1 cellular context compared by ENCODE assay signal in the genomic region with DNA sequence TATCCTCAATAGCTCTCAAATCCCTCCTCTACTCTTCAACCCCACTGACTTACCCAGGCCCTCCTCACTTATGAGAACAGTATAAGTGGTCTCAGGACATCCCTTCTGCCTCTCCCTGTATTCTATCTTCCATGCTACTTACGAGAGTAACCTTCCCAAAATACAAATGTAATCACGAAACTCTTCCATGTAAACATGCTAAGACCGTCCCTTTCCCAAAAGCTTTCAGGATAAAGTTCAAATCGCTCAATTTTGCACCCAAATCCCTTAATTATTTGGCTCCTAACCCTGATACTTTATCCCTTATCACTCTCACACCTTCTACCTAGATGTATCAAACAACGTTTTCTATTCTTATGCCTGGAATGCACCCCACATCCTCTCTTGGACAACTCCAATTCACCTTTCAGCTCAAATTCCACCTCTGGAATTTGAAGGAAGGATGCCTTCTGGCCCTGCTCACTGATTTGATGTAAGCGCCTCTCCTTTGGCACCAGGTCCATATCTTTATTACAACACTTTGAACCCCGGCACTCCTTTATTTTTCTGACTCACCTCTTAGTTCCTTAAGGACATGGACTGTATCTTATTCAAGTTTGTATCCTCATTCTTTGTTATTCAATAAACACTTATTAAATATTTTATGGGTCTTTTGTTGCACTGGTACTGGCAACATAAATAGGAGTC.
TF ChIP-seq lines count a peak whose summit lies in the region.

No MANE protein-coding gene starts in this region.

TF ChIP-seq in H1, 55 proteins besides CTCF, POLR2A, EP300 and RAD21:
- TF ChIP-seq TEAD4 (IDR thresholded peaks at IDR 0.05; ENCODE audit: low read depth, low read length) (peak; percentile 25; the same call in 1 of the 2 replicates), NRF1 (IDR thresholded peaks at IDR 0.05; ENCODE audit: low read depth, low read length) (no peak)
